In the genomic region with DNA sequence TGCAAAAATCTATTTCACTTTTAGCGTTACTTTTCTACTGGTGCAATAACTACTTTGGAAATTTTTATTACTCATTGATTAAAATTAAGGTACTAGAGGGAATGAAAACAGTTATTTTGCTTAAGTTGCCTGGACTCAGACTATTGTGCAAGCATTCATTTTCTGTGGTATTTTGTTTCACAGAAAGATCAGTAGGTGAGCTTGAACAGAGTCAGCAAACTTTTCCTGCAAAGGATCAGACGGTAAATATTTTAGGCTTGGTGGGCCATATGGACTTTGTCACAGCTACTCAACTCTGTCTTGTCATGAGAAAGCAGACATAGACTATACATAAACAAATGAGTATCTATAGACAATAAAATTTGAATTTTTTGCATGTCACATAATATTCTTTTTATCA, we compare ENCODE assay signal across 20 cellular contexts.
DNase-seq lines count a peak whose midpoint lies in the region; FAIRE-seq and TF ChIP-seq lines count a peak whose summit lies in the region.
"Had no signal": no experiment of that assay in that cellular context is flagged by ENCODE, and none has a peak within 500 bp of the region (broad histone marks: within the 10 kb centered on the region; RNA-seq: fewer than 3 reads in every experiment).

No MANE protein-coding gene starts in this region.

- H3K36me3 ChIP-seq in astrocyte (ENCODE audit: insufficient read depth, low read length) (no peaks in the 10 kb centered on the region), trophoblast cell (ENCODE audit: control insufficient read depth in 1 of 2, insufficient read depth in 2 of 2, low read length in 2 of 2) (no peaks in the 10 kb centered on the region), MM.1S (replicated peaks; ENCODE audit: insufficient read depth, low read length) (no peaks in the 10 kb centered on the region)

- H3K9me3 ChIP-seq in astrocyte (ENCODE audit: insufficient read depth, low read depth, low read length) (no peaks in the 10 kb centered on the region), trophoblast cell (ENCODE audit: insufficient read depth, low read depth, low read length) (no peaks in the 10 kb centered on the region), MM.1S (replicated peaks; ENCODE audit: insufficient read depth, low read length) (no peaks in the 10 kb centered on the region)
- H3K9me3 ChIP-seq: A549 had no signal

- H3K9me3 Mint-ChIP-seq in astrocyte (ENCODE audit: unreplicated experiment): peaks cover 2% of the 10 kb centered on the region

- no peaks in the 10 kb centered on the region for H3K36me3 Mint-ChIP-seq in astrocyte (ENCODE audit: low read depth, unreplicated experiment)
- H3K36me3 Mint-ChIP-seq: CD4-positive, CD25-positive, alpha-beta regulatory T cell had no signal

- H2BK12ac ChIP-seq in trophoblast cell (ENCODE audit: low read length): no peak overlapping the region

- no peak overlapping the region for H3K4ac ChIP-seq in trophoblast cell (ENCODE audit: low read depth, low read length)

- no peak overlapping the region for H3K4me3 ChIP-seq in astrocyte (ENCODE audit: insufficient read depth, low read depth, low read length)
- H3K4me3 ChIP-seq in trophoblast cell (ENCODE audit: low read depth, low read length): no peak overlapping the region
- H3K4me3 ChIP-seq in MM.1S (ENCODE audit: low read length): no peak overlapping the region
- H3K4me3 ChIP-seq: A549 had no signal

- H3K4me2 ChIP-seq in astrocyte (ENCODE audit: low read length) (no peak overlapping the region), trophoblast cell (ENCODE audit: low read length) (no peak overlapping the region), MM.1S (ENCODE audit: low read depth, low read length) (no peak overlapping the region)
- H3K4me2 ChIP-seq: A549, KMS-11 had no signal

- H3K23ac ChIP-seq in trophoblast cell (ENCODE audit: low read length): no peak overlapping the region

- no peak overlapping the region for H3K4me3 Mint-ChIP-seq in astrocyte (ENCODE audit: unreplicated experiment)
- H3K4me3 Mint-ChIP-seq: CD4-positive, CD25-positive, alpha-beta regulatory T cell had no signal

- H2BK5ac ChIP-seq in trophoblast cell (ENCODE audit: low read depth, low read length, poor library complexity): no peak overlapping the region

- H2AK5ac ChIP-seq in trophoblast cell (ENCODE audit: low read length): no peak overlapping the region

- TF ChIP-seq CTCF in astrocyte (IDR thresholded peaks at IDR 0.05; ENCODE audit: insufficient read depth, low read depth, low read length) (no peak), MM.1S (IDR thresholded peaks at IDR 0.05; ENCODE audit: low read length) (no peak), D721Med (IDR thresholded peaks at IDR 0.05; ENCODE audit: insufficient read depth, missing control alignments) (no peak)

- no peaks in the 10 kb centered on the region for H3K27me3 Mint-ChIP-seq in astrocyte (ENCODE audit: low read depth, unreplicated experiment)
- H3K27me3 Mint-ChIP-seq: CD4-positive, CD25-positive, alpha-beta regulatory T cell had no signal

- DNase-seq in astrocyte (ENCODE audit: low read depth) (peak; percentile 38), fibroblast of peridontal ligament (ENCODE audit: extremely low read depth) (peak; percentile 21), trophoblast cell (no peak), MM.1S (no peak), D721Med (ENCODE audit: insufficient read length, low spot score) (no peak), T1000 (lab: John Stamatoyannopoulos, UW) (no peak)
- DNase-seq: AML-193; Calu3; CD4-positive, CD25-positive, alpha-beta regulatory T cell; DMS79; GDM1; NCI-H1092 treated with DMSO at 0.1 percent for 48 hours; NCI-H1694; NCI-H446; NCI-H748 treated with DMSO at 0.1 percent for 48 hours; Right ventricle myocardium superior had no signal

- H4K8ac ChIP-seq in trophoblast cell (ENCODE audit: low read depth, low read length): no peak overlapping the region

- no peaks in the 10 kb centered on the region for H3K79me2 ChIP-seq in astrocyte (ENCODE audit: insufficient read depth, low read length)
- H3K79me2 ChIP-seq in trophoblast cell (ENCODE audit: control insufficient read depth, insufficient read depth, low read length, poor library complexity): no peaks in the 10 kb centered on the region
- no peaks in the 10 kb centered on the region for H3K79me2 ChIP-seq in MM.1S (ENCODE audit: low read length)

- H3K9me2 ChIP-seq in MM.1S (replicated peaks; ENCODE audit: insufficient read depth, low read length): no peaks in the 10 kb centered on the region

- no peaks in the 10 kb centered on the region for H3K79me1 ChIP-seq in trophoblast cell (ENCODE audit: low read length)

- H3K18ac ChIP-seq in trophoblast cell (ENCODE audit: low read length): no peak overlapping the region

- no peak overlapping the region for H4K12ac ChIP-seq in trophoblast cell (ENCODE audit: low read depth, low read length)

- H3K4me1 ChIP-seq in astrocyte (ENCODE audit: insufficient read depth, low read length): no peaks in the 10 kb centered on the region
- H3K4me1 ChIP-seq in trophoblast cell (ENCODE audit: control insufficient read depth in 1 of 2, insufficient read depth in 2 of 2, low read length in 2 of 2): peaks cover 0 to 2% of the 10 kb centered on the region in 2 experiments
- no peaks in the 10 kb centered on the region for H3K4me1 ChIP-seq in MM.1S (ENCODE audit: low read length)
- H3K4me1 ChIP-seq: A549 had no signal

- no peaks in the 10 kb centered on the region for H4K20me1 ChIP-seq in astrocyte (ENCODE audit: insufficient read depth, low read length)
- H4K20me1 ChIP-seq in MM.1S (ENCODE audit: insufficient read depth, low read length): no peaks in the 10 kb centered on the region

- H3K14ac ChIP-seq in trophoblast cell (ENCODE audit: low read length): no peak overlapping the region

- H4K91ac ChIP-seq in trophoblast cell (ENCODE audit: low read depth, low read length): no peak overlapping the region

- no CpG with 5 or more reads among the region's 2 CpGs for WGBS in trophoblast cell (ENCODE audit: extremely low coverage, insufficient coverage, insufficient read length)

- H2AFZ ChIP-seq in astrocyte (ENCODE audit: low read depth, low read length): no peak overlapping the region
- no peak overlapping the region for H2AFZ ChIP-seq in trophoblast cell (ENCODE audit: insufficient read depth, low read length, poor library complexity)
- no peak overlapping the region for H2AFZ ChIP-seq in MM.1S (ENCODE audit: low read length)

- H3K27ac Mint-ChIP-seq in astrocyte (ENCODE audit: unreplicated experiment): no peak overlapping the region
- H3K27ac Mint-ChIP-seq: CD4-positive, CD25-positive, alpha-beta regulatory T cell had no signal

- peak; percentile 42 for FAIRE-seq in G401.6 (lab: Jason Lieb, UNC)
- no peak for FAIRE-seq in astrocyte (lab: Jason Lieb, UNC)
- FAIRE-seq in D721Med (lab: Jason Lieb, UNC): no peak
- FAIRE-seq: A549 had no signal

- H3K4me1 Mint-ChIP-seq in astrocyte (ENCODE audit: low read depth, unreplicated experiment): peaks cover 8% of the 10 kb centered on the region
- H3K4me1 Mint-ChIP-seq: CD4-positive, CD25-positive, alpha-beta regulatory T cell had no signal

- no peak overlapping the region for H3K27ac ChIP-seq in astrocyte (ENCODE audit: low read depth, low read length)
- H3K27ac ChIP-seq in trophoblast cell (ENCODE audit: low read depth, low read length): peak overlapping the region; percentile 94
- H3K27ac ChIP-seq in MM.1S (ENCODE audit: low read length): no peak overlapping the region
- H3K27ac ChIP-seq: A549, HL-60, KMS-11 had no signal

- H3K27me3 ChIP-seq in astrocyte (ENCODE audit: insufficient read depth, low read length) (no peaks in the 10 kb centered on the region), trophoblast cell (ENCODE audit: insufficient read depth, low read length) (no peaks in the 10 kb centered on the region), MM.1S (replicated peaks; ENCODE audit: insufficient read depth, low read length) (no peaks in the 10 kb centered on the region)

- no peaks in the 10 kb centered on the region for H3F3A ChIP-seq in MM.1S (ENCODE audit: insufficient read depth, low read length)

- H3K9ac ChIP-seq in astrocyte (ENCODE audit: low read length) (no peak overlapping the region), trophoblast cell (ENCODE audit: low read length) (no peak overlapping the region), MM.1S (ENCODE audit: low read length) (no peak overlapping the region)
- H3K9ac ChIP-seq: KMS-11 had no signal

- no peak overlapping the region for H2BK120ac ChIP-seq in trophoblast cell (ENCODE audit: insufficient read depth, low read length, poor library complexity)

Comparison
In these comparisons a context has a peak if more than half of its experiments do, and no peak if none do; other contexts are left out.
1. DNase-seq: peak in astrocyte (single experiment) and fibroblast of peridontal ligament (single experiment); none in trophoblast cell (0 of 2), MM.1S (single experiment), D721Med (single experiment) and T1000 (single experiment).